ENCODE assay signal across 26 cellular contexts in the genomic region with DNA sequence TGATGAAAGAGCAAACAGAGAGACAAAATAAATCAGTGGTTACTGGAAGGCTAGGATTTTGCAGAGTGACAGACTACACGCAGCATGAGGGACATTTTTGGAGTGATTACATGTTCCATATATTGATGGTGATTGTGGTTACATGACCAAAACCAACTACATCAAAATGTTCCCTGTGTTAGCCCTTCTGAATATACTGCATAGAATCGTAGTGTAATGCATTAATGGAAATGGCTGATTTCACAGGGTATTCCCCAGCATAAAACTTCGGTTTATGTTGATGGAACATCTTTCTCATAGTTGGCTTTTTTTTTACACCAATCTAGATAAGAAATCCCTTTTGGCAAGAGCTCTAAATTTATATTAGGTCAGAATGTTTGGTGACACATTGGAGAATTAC.
"Had no signal": no experiment of that assay in that cellular context is flagged by ENCODE, and none has a peak within 500 bp of the region (broad histone marks: within the 10 kb centered on the region; RNA-seq: fewer than 3 reads in every experiment).

No MANE protein-coding gene starts in this region.

- H3K27ac Mint-ChIP-seq: activated CD4-positive, alpha-beta T cell treated with anti-CD3 and anti-CD28 coated beads for 36 hours; activated naive CD4-positive, alpha-beta T cell treated with anti-CD3 and anti-CD28 coated beads for 36 hours; dendritic cell treated with granulocyte-macrophage colony-stimulating factor and Interleukin-4, amounts not matched to agents 40 ng/mL and 50 ng/mL, for 4 days; progenitor cell of endocrine pancreas had no signal

- H3K36me3 ChIP-seq: gastroesophageal sphincter, left ventricle myocardium inferior, neutrophil, suprapubic skin, tibial artery, upper lobe of right lung had no signal

- H3K27me3 Mint-ChIP-seq: activated CD4-positive, alpha-beta T cell treated with anti-CD3 and anti-CD28 coated beads for 36 hours; dendritic cell treated with granulocyte-macrophage colony-stimulating factor and Interleukin-4, amounts not matched to agents 40 ng/mL and 50 ng/mL, for 4 days; progenitor cell of endocrine pancreas had no signal

- H2AFZ ChIP-seq: hepatocyte had no signal

- ATAC-seq: gastroesophageal sphincter, sciatic nerve, upper lobe of right lung had no signal

- H3K9me3 ChIP-seq: gastroesophageal sphincter, left ventricle myocardium inferior, mucosa of descending colon, neutrophil, suprapubic skin, tibial artery, upper lobe of right lung had no signal

- H3K9me3 Mint-ChIP-seq: activated naive CD4-positive, alpha-beta T cell treated with anti-CD3 and anti-CD28 coated beads for 36 hours; activated T-cell treated with anti-CD3 and anti-CD28 coated beads, Interleukin-2, amount 50 U/mL, for 4 hours; dendritic cell treated with granulocyte-macrophage colony-stimulating factor and Interleukin-4, amounts not matched to agents 40 ng/mL and 50 ng/mL, for 4 days; nephron progenitor cell had no signal

- H3K4me2 ChIP-seq: hepatocyte had no signal

- H3K79me2 ChIP-seq: hepatocyte had no signal

- FAIRE-seq: endometrium had no signal

- H3K4me3 ChIP-seq: gastroesophageal sphincter, hepatocyte, left ventricle myocardium inferior, lung, mucosa of descending colon, skin epidermis, suprapubic skin, tibial artery, upper lobe of right lung had no signal

- DNase-seq: activated CD4-positive, alpha-beta T cell treated with anti-CD3 and anti-CD28 coated beads for 36 hours; activated CD4-positive, CD25-positive, alpha-beta regulatory T cell; activated CD8-positive, alpha-beta memory T cell treated with anti-CD3 and anti-CD28 coated beads for 24 hours; activated CD8-positive, alpha-beta memory T cell treated with anti-CD3 and anti-CD28 coated beads, Interleukin-2, amount 50 U/mL, for 48 hours; activated T-cell treated with anti-CD3 and anti-CD28 coated beads, Interleukin-2, amount 50 U/mL, for 4 hours; effector CD4-positive, alpha-beta T cell; islet precursor cell; left ventricle myocardium inferior; mesendoderm; nephron progenitor cell; stimulated activated CD4-positive, alpha-beta T cell treated with anti-CD3 and anti-CD28 coated beads, Interleukin-12 subunit alpha, Interleukin-12 subunit beta, amount 100 ng/mL, for 4 hours; stimulated activated CD4-positive, alpha-beta T cell treated with anti-CD3 and anti-CD28 coated beads, Interleukin-4, amount 100 ng/mL, for 1 hour; tibial artery; upper lobe of right lung had no signal

- H3K27me3 ChIP-seq: gastroesophageal sphincter, hepatocyte, neutrophil, suprapubic skin, tibial artery, upper lobe of right lung had no signal

- H3K4me1 Mint-ChIP-seq: nephron progenitor cell had no signal

- H3K4me3 Mint-ChIP-seq: activated CD4-positive, alpha-beta T cell treated with anti-CD3 and anti-CD28 coated beads for 36 hours; activated naive CD4-positive, alpha-beta T cell treated with anti-CD3 and anti-CD28 coated beads for 36 hours; activated T-cell treated with anti-CD3 and anti-CD28 coated beads, Interleukin-2, amount 50 U/mL, for 4 hours; dendritic cell treated with granulocyte-macrophage colony-stimulating factor and Interleukin-4, amounts not matched to agents 40 ng/mL and 50 ng/mL, for 4 days; nephron progenitor cell had no signal

- H3K27ac ChIP-seq: gastroesophageal sphincter, hepatocyte, left ventricle myocardium inferior, neutrophil, skin epidermis, suprapubic skin, tibial artery, upper lobe of right lung had no signal

- H3K4me1 ChIP-seq: gastroesophageal sphincter, left ventricle myocardium inferior, suprapubic skin, tibial artery, upper lobe of right lung had no signal
